16 cellular contexts compared by ENCODE assay signal in genomic region chr11:126363706-126364245, GRCh38. TPM values are rescaled to one million over a fixed set of nuclear protein-coding genes. Genes with fewer than 3 reads are reported as not detected.
DNase-seq lines count a peak whose midpoint lies in the region; ATAC-seq and TF ChIP-seq lines count a peak whose summit lies in the region.
"Had no signal": no experiment of that assay in that cellular context is flagged by ENCODE, and none has a peak within 500 bp of the region (broad histone marks: within the 10 kb centered on the region; RNA-seq: fewer than 3 reads in every experiment).

No MANE protein-coding gene starts in this region.

- in situ Hi-C loops in ACHN (cut with HindIII; ENCODE audit: low pct_ligation_motif_present, low pct_unique_long_range_greater_than_20kb, low sequenced_read_pairs): no loop called here

- H3K27me3 Mint-ChIP-seq in chondrocyte (ENCODE audit: low read depth) (no peaks in the 10 kb centered on the region), endothelial cell (ENCODE audit: unreplicated experiment) (no peaks in the 10 kb centered on the region)

- ATAC-seq in HG03354 (IDR thresholded peaks at IDR 0.05; ENCODE audit: poor library complexity, severe bottlenecking, unreplicated experiment): no peak
- ATAC-seq: left lobe of liver had no signal

- H3K36me3 Mint-ChIP-seq in chondrocyte (ENCODE audit: low read depth) (no peaks in the 10 kb centered on the region), endothelial cell (ENCODE audit: low read depth, unreplicated experiment) (no peaks in the 10 kb centered on the region)

- H3K9me3 Mint-ChIP-seq in chondrocyte (ENCODE audit: low read depth) (no peaks in the 10 kb centered on the region), endothelial cell (ENCODE audit: unreplicated experiment) (no peaks in the 10 kb centered on the region)
- H3K9me3 Mint-ChIP-seq: nephron progenitor cell had no signal

- TF ChIP-seq CTCF in C4-2B (conservative IDR thresholded peaks at IDR 0.05) (no peak), chondrocyte (IDR thresholded peaks at IDR 0.05) (no peak), endothelial cell (IDR thresholded peaks at IDR 0.05; ENCODE audit: unreplicated experiment) (no peak)

- H3K4me3 Mint-ChIP-seq in chondrocyte (ENCODE audit: unreplicated experiment): no peak overlapping the region
- no peak overlapping the region for H3K4me3 Mint-ChIP-seq in endothelial cell (ENCODE audit: unreplicated experiment)
- H3K4me3 Mint-ChIP-seq: nephron progenitor cell had no signal

- peaks cover 54% of the 10 kb centered on the region for H3K4me1 Mint-ChIP-seq in chondrocyte (ENCODE audit: low read depth)
- H3K4me1 Mint-ChIP-seq in endothelial cell (ENCODE audit: unreplicated experiment): peaks cover 18% of the 10 kb centered on the region

- intact Hi-C loops in posterior cingulate gyrus (cut with DNase I): no loop called here

- H3K27ac Mint-ChIP-seq in chondrocyte (ENCODE audit: unreplicated experiment) (peak overlapping the region; percentile 49), endothelial cell (ENCODE audit: unreplicated experiment) (no peak overlapping the region)
- H3K27ac Mint-ChIP-seq: nephron progenitor cell had no signal

- H3K27ac ChIP-seq in C4-2B: peak overlapping the region; percentile 29; the same call in 1 of the 2 replicates

- DNase-seq in chondrocyte (ENCODE audit: low spot score) (peak; percentile 80), inferior parietal cortex (ENCODE audit: extremely low spot score) (peak; percentile 69), posterior cingulate gyrus (peak; percentile 59 to 97 (median 70)), endothelial cell (ENCODE audit: low spot score) (no peak), ACHN (no peak), retina (no peak)
- DNase-seq: activated CD4-positive, alpha-beta T cell treated with anti-CD3 and anti-CD28 coated beads, Interleukin-2, amount 50 U/mL, for 48 hours; amniotic stem cell; GOT3; Kasumi-1; NCI-H1694 treated with DMSO at 0.1 percent for 48 hours; nephron progenitor cell; SW 1271 had no signal

RNA-seq across cellular contexts. Expression of gene ST3GAL4, which starts 8.3 kb away (rescaled TPM):
- 30.7 to 75.9 TPM (median 30.9 TPM) in 3 replicates for total RNA-seq in chondrocyte
- 25.9 TPM for total RNA-seq in endothelial cell (ENCODE audit: unreplicated experiment)

RNA-seq across cellular contexts. Expression of gene DCPS, which starts 59.9 kb away (rescaled TPM):
- total RNA-seq in chondrocyte (12.3 to 14.8 TPM (median 12.4 TPM) in 3 replicates), endothelial cell (ENCODE audit: unreplicated experiment) (11.3 TPM)

Comparison
In these comparisons a context has a peak if more than half of its experiments do, and no peak if none do; other contexts are left out.
1. DNase-seq: peak in chondrocyte (single experiment), inferior parietal cortex (single experiment) and posterior cingulate gyrus (10 of 10); none in endothelial cell (single experiment), ACHN (single experiment) and retina (single experiment).